In genomic region chr4:137300776-137301175, GRCh38 we compare ENCODE assay signal across 18 cellular contexts.
A peak's percentile ranks its signal among the peaks of the same experiment; 100 is the strongest.
DNase-seq lines count a peak whose midpoint lies in the region; ATAC-seq, FAIRE-seq and TF ChIP-seq lines count a peak whose summit lies in the region.
"Had no signal": no experiment of that assay in that cellular context is flagged by ENCODE, and none has a peak within 500 bp of the region (broad histone marks: within the 10 kb centered on the region; RNA-seq: fewer than 3 reads in every experiment).

No MANE protein-coding gene starts in this region.

- intact Hi-C loops in pancreas (cut with DNase I) (no loop called here), tibial artery (cut with DNase I; ENCODE audit: low total_unique reads) (no loop called here)

- peaks cover 9% of the 10 kb centered on the region for H3K9me3 Mint-ChIP-seq in mesothelial cell of epicardium

- no peaks in the 10 kb centered on the region for H3K27me3 Mint-ChIP-seq in mesothelial cell of epicardium (ENCODE audit: low read depth)
- H3K27me3 Mint-ChIP-seq: CD4-positive, CD25-positive, alpha-beta regulatory T cell had no signal

- no peaks in the 10 kb centered on the region for H3K4me1 ChIP-seq in pancreas
- H3K4me1 ChIP-seq in tibial artery, result no peaks in the 10 kb centered on the region

- H3K27me3 ChIP-seq in MG63 (no peaks in the 10 kb centered on the region), pancreas (peaks cover 0 to 1% (median 0%) of the 10 kb centered on the region in 4 donors), tibial artery (no peaks in the 10 kb centered on the region)

- no peak for FAIRE-seq in pancreas (lab: Jason Lieb, UNC)

- TF ChIP-seq CTCF in epithelial cell of esophagus (IDR thresholded peaks at IDR 0.05; ENCODE audit: insufficient read depth, low read depth, low read length, missing control alignments), result no peak
- TF ChIP-seq CTCF in mesothelial cell of epicardium (IDR thresholded peaks at IDR 0.05; ENCODE audit: unreplicated experiment), result no peak
- no peak for TF ChIP-seq CTCF in pancreas (IDR thresholded peaks at IDR 0.05)
- no peak for TF ChIP-seq CTCF in tibial artery (IDR thresholded peaks at IDR 0.05)

- H3K4me1 Mint-ChIP-seq in mesothelial cell of epicardium, result peaks cover 7% of the 10 kb centered on the region
- H3K4me1 Mint-ChIP-seq: CD4-positive, CD25-positive, alpha-beta regulatory T cell had no signal

- ATAC-seq in pancreas (no peak), GM18870 (IDR thresholded peaks at IDR 0.05; ENCODE audit: unreplicated experiment) (no peak)

- H3K36me3 ChIP-seq in MG63 (no peaks in the 10 kb centered on the region; the same call in 1 of the 2 replicates), pancreas (no peaks in the 10 kb centered on the region), tibial artery (no peaks in the 10 kb centered on the region)

- no peak overlapping the region for H3K4me3 ChIP-seq in MG63
- no peak overlapping the region for H3K4me3 ChIP-seq in epithelial cell of esophagus (ENCODE audit: low read length)
- no peak overlapping the region for H3K4me3 ChIP-seq in pancreas
- H3K4me3 ChIP-seq in tibial artery, result no peak overlapping the region

- H3K27ac ChIP-seq in pancreas, result no peak overlapping the region
- H3K27ac ChIP-seq in tibial artery, result no peak overlapping the region
- H3K27ac ChIP-seq: HL-60 had no signal

- H3K36me3 Mint-ChIP-seq in mesothelial cell of epicardium, result no peaks in the 10 kb centered on the region
- H3K36me3 Mint-ChIP-seq: CD4-positive, CD25-positive, alpha-beta regulatory T cell had no signal

- DNase-seq in EL (peak; percentile 23), MG63 (peak; percentile 39), epithelial cell of esophagus (ENCODE audit: low read depth) (peak; percentile 55), mesothelial cell of epicardium (ENCODE audit: low spot score in 2 of 2, unreplicated experiment in 2 of 2) (no peak), Kasumi-1 (lab: John Stamatoyannopoulos, UW) (no peak), pancreas (no peak), tibial artery (no peak)
- DNase-seq: ACHN; CD4-positive, CD25-positive, alpha-beta regulatory T cell; DMS79 treated with DMSO at 0.1 percent for 48 hours; GOT3; KBM-7; MM.1S; NCI-H1105; NCI-H187; SHP77 treated with DMSO at 0.1 percent for 48 hours had no signal

- H3K4me3 Mint-ChIP-seq in mesothelial cell of epicardium, result no peak overlapping the region
- H3K4me3 Mint-ChIP-seq: CD4-positive, CD25-positive, alpha-beta regulatory T cell had no signal

- peak overlapping the region; percentile 5 for H3K27ac Mint-ChIP-seq in mesothelial cell of epicardium
- H3K27ac Mint-ChIP-seq: CD4-positive, CD25-positive, alpha-beta regulatory T cell had no signal

- H3K9me3 ChIP-seq in MG63 (no peaks in the 10 kb centered on the region), pancreas (no peaks in the 10 kb centered on the region), tibial artery (no peaks in the 10 kb centered on the region)

Comparison
In these comparisons a context has a peak if more than half of its experiments do, and no peak if none do; other contexts are left out.
1. DNase-seq: peak in EL (single experiment), MG63 (single experiment) and epithelial cell of esophagus (single experiment); none in mesothelial cell of epicardium (0 of 2), Kasumi-1 (0 of 2), pancreas (0 of 6) and tibial artery (0 of 2).